ENCODE assay signal across 8 cellular contexts in the genomic region with DNA sequence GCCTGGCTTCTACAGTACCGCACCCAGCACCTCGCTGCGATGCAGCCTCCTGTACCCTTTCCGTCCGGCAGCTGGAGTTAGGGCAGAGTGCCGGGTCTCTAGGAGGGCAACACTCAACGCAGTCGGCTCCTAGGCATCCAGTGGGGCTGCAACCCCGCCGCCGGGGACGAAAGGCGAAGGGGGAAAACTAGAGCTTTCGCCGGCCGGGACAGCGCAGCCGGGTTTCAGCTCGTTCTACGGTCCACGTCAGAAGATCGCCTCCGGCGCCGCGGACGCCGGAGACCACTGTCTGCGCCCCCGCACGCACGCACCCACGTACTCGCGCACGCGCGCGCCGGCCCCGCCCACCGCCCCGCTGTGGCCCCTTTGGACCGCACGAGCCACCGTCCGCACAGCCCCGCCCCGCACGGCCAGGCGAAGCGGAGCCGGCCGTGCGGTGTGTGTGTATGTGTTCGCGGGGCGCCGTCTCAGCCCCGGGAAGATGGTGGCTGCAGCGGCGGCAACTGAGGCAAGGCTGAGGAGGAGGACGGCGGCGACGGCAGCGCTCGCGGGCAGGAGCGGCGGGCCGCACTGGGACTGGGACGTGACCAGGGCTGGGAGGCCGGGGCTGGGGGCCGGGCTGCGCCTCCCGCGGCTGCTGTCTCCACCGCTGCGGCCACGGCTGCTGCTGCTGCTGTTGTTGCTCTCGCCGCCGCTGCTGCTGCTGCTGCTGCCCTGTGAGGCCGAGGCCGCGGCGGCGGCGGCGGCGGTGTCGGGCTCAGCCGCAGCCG. TPM values are rescaled to one million over a fixed set of nuclear protein-coding genes. Genes with fewer than 3 reads are reported as not detected.
DNase-seq lines count a peak whose midpoint lies in the region; ATAC-seq, FAIRE-seq and TF ChIP-seq lines count a peak whose summit lies in the region.

A gene (plus strand): TSS at position 392 of the 770 bp plus-strand sequence. CDS start 90 bp downstream, at position 482.

- H3K4me1 ChIP-seq in left ventricle myocardium inferior (peaks cover 42% of the 10 kb centered on the region), prostate gland (replicated peaks) (peaks cover 6% of the 10 kb centered on the region), upper lobe of right lung (peaks cover 24% of the 10 kb centered on the region)

- H3K4me3 ChIP-seq in left ventricle myocardium inferior (peak within 1 kb of the TSS; percentile 97), prostate gland (peak within 1 kb of the TSS; percentile 92 to 98), upper lobe of right lung (peak within 1 kb of the TSS; percentile 99)

- peak; percentile 80 for TF ChIP-seq POLR2A in GM12892 (IDR thresholded peaks at IDR 0.05; ENCODE audit: low read depth, low read length)
- peak; percentile 43 for TF ChIP-seq POLR2A in prostate gland (IDR thresholded peaks at IDR 0.05)

- H3K27ac ChIP-seq in angular gyrus (ENCODE audit: low read depth, low read length) (peak within 1 kb of the TSS; percentile 77), left ventricle myocardium inferior (replicated peaks) (peak within 1 kb of the TSS; percentile 92), prostate gland (peak within 1 kb of the TSS; percentile 69 to 83), upper lobe of right lung (peak within 1 kb of the TSS; percentile 88)

- TF ChIP-seq CTCF in left ventricle myocardium inferior (IDR thresholded peaks at IDR 0.05; ENCODE audit: borderline replicate concordance) (no peak), prostate gland (IDR thresholded peaks at IDR 0.05) (peak in 1 of 4 experiments; percentile 3), upper lobe of right lung (IDR thresholded peaks at IDR 0.05) (no peak)

- WGBS in prostate gland: under 1% methylated on average over 60 of the region's 95 CpGs

- H3K27me3 ChIP-seq in left ventricle myocardium inferior (ENCODE audit: low read depth) (no peaks in the 10 kb centered on the region), prostate gland (replicated peaks; ENCODE audit: insufficient read depth) (no peaks in the 10 kb centered on the region), upper lobe of right lung (no peaks in the 10 kb centered on the region)

- DNase-seq in GM12892 (ENCODE audit: insufficient read length): peak; percentile 91
- peak; percentile 93 to 95 (median 94) for DNase-seq in NCI-H1417 (lab: John Stamatoyannopoulos, UW)
- peak; percentile 63 to 93 (median 80) for DNase-seq in T-helper 2 cell
- DNase-seq in left ventricle myocardium inferior: peak; percentile 95
- peak; percentile 81 for DNase-seq in prostate gland (ENCODE audit: low spot score)
- peak; percentile 97 for DNase-seq in upper lobe of right lung

- intact Hi-C loops in left ventricle myocardium inferior (cut with micrococcal nuclease) (no loop called here), prostate gland (cut with DNase I) (loop anchor here (5.0 kb wide), 1 partner anchor 64 kb away; a partner anchor contains a TSS), upper lobe of right lung (cut with DNase I) (no loop called here)

- FAIRE-seq in GM12892 (lab: Jason Lieb, UNC): peak; percentile 100

- no peaks in the 10 kb centered on the region for H3K36me3 ChIP-seq in left ventricle myocardium inferior
- H3K36me3 ChIP-seq in prostate gland: no peaks in the 10 kb centered on the region
- H3K36me3 ChIP-seq in upper lobe of right lung: no peaks in the 10 kb centered on the region

- no peaks in the 10 kb centered on the region for H3K9me3 ChIP-seq in left ventricle myocardium inferior (replicated peaks)
- H3K9me3 ChIP-seq in prostate gland: no peaks in the 10 kb centered on the region
- no peaks in the 10 kb centered on the region for H3K9me3 ChIP-seq in upper lobe of right lung

- ATAC-seq in HG02678 (IDR thresholded peaks at IDR 0.05; ENCODE audit: unreplicated experiment): peak; percentile 89
- ATAC-seq in upper lobe of right lung: peak; percentile 99

RNA-seq across cellular contexts. Expression of the gene that starts here (rescaled TPM):
- polyA plus RNA-seq in GM12892 (2012; ENCODE audit: missing spikeins): 4.9 TPM
- total RNA-seq in left ventricle myocardium inferior (32.4 TPM), prostate gland (10 to 100 TPM; 34.6 to 38.1 TPM), upper lobe of right lung (31.6 TPM)

Comparison
In these comparisons a context has a peak if more than half of its experiments do, and no peak if none do; other contexts are left out.
1. Peak in every context shown above with its lines: DNase-seq, ATAC-seq, H3K4me3 ChIP-seq and H3K27ac ChIP-seq.